24 cellular contexts compared by ENCODE assay signal in genomic region chr15:100016632-100017031, GRCh38.
"Had no signal": no experiment of that assay in that cellular context is flagged by ENCODE, and none has a peak within 500 bp of the region (broad histone marks: within the 10 kb centered on the region; RNA-seq: fewer than 3 reads in every experiment).

No MANE protein-coding gene starts in this region.

- H2AFZ ChIP-seq: parathyroid adenoma had no signal

- DNase-seq: cortex of kidney; dorsolateral prefrontal cortex; effector CD8-positive, alpha-beta T cell; hippocampal formation; kidney glomerular epithelial cell; mucosa of descending colon; natural killer cell; right lobe of liver; spleen; stimulated activated CD4-positive, alpha-beta T cell treated with anti-CD3 and anti-CD28 coated beads, Interleukin-15, amount 100 ng/mL, for 24 hours; stimulated activated CD4-positive, alpha-beta T cell treated with anti-CD3 and anti-CD28 coated beads, Interleukin-1b, Interleukin-23, amount 100 ng/mL, for 48 hours; stimulated activated CD4-positive, alpha-beta T cell treated with anti-CD3 and anti-CD28 coated beads, Interleukin-4, amount 100 ng/mL, for 24 hours; tibial artery; upper lobe of left lung had no signal

- H3K36me3 Mint-ChIP-seq: natural killer cell; stimulated activated memory B cell treated with anti-CD40 and anti-IgM and Interleukin-4, amounts not matched to agents 10 μg/mL and 1 μg/mL and 100 μg/mL, for 72 hours had no signal

- ATAC-seq: esophagus mucosa; heart left ventricle; mucosa of descending colon; natural killer cell; right lobe of liver; stimulated activated memory B cell treated with anti-CD40 and anti-IgM and Interleukin-4, amounts not matched to agents 10 μg/mL and 1 μg/mL and 100 μg/mL, for 72 hours had no signal

- H3K79me2 ChIP-seq: parathyroid adenoma had no signal

- H3K4me1 ChIP-seq: parathyroid adenoma, prostate gland, right lobe of liver, spleen, upper lobe of left lung had no signal

- H3K27ac Mint-ChIP-seq: natural killer cell; stimulated activated memory B cell treated with anti-CD40 and anti-IgM and Interleukin-4, amounts not matched to agents 10 μg/mL and 1 μg/mL and 100 μg/mL, for 72 hours; stimulated activated naive CD8-positive, alpha-beta T cell treated with anti-CD3 and anti-CD28 coated beads, Interleukin-15, Interleukin-2, amounts not matched to agents 100 ng/mL and 50 ng/mL, for 24 hours had no signal

- H3K27ac ChIP-seq: dorsolateral prefrontal cortex, heart left ventricle, parathyroid adenoma, prostate gland, right lobe of liver, spleen, tibial artery, upper lobe of left lung, vagina had no signal

- H3K27me3 Mint-ChIP-seq: stimulated activated naive CD8-positive, alpha-beta T cell treated with anti-CD3 and anti-CD28 coated beads, Interleukin-15, Interleukin-2, amounts not matched to agents 100 ng/mL and 50 ng/mL, for 24 hours had no signal

- H3K4me1 Mint-ChIP-seq: natural killer cell; stimulated activated memory B cell treated with anti-CD40 and anti-IgM and Interleukin-4, amounts not matched to agents 10 μg/mL and 1 μg/mL and 100 μg/mL, for 72 hours had no signal

- H3K9me3 ChIP-seq: mucosa of descending colon, prostate gland, right lobe of liver, tibial artery, upper lobe of left lung, vagina had no signal

- H3K9ac ChIP-seq: parathyroid adenoma had no signal

- H3K36me3 ChIP-seq: heart left ventricle, prostate gland, spleen, tibial artery, upper lobe of left lung, vagina had no signal

- H3K9me3 Mint-ChIP-seq: natural killer cell; neural crest cell; stimulated activated naive CD8-positive, alpha-beta T cell treated with anti-CD3 and anti-CD28 coated beads, Interleukin-15, Interleukin-2, amounts not matched to agents 100 ng/mL and 50 ng/mL, for 24 hours had no signal

- FAIRE-seq: endometrium, frontal cortex had no signal

- H3K4me3 Mint-ChIP-seq: natural killer cell; neural crest cell; stimulated activated memory B cell treated with anti-CD40 and anti-IgM and Interleukin-4, amounts not matched to agents 10 μg/mL and 1 μg/mL and 100 μg/mL, for 72 hours; stimulated activated naive CD8-positive, alpha-beta T cell treated with anti-CD3 and anti-CD28 coated beads, Interleukin-15, Interleukin-2, amounts not matched to agents 100 ng/mL and 50 ng/mL, for 24 hours had no signal

- H3K4me3 ChIP-seq: dorsolateral prefrontal cortex, heart left ventricle, mucosa of descending colon, prostate gland, right lobe of liver, spleen, tibial artery, upper lobe of left lung, vagina had no signal

- H3K27me3 ChIP-seq: dorsolateral prefrontal cortex, heart left ventricle, right lobe of liver, spleen, tibial artery, upper lobe of left lung, vagina had no signal
